1 cellular context compared by ENCODE assay signal in the genomic region with DNA sequence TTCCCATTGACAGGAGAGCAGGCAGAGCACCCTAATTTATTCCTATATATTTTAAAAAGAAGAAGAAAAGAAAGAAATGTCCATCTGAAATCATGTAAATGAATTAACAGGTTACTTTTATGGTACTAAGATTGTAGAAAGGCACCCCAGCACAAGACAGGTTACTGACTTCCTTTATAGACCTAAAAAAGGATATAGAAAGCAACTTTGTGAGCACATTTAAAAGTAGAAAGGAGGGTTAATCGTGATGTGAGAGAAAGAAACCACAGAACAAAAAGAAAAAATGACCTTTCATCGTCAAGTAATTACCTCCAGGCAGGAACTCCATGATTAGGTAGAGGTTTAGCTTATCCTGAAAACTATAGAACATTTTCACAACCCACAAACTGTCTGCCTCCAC.
TF ChIP-seq lines count a peak whose summit lies in the region.

No MANE protein-coding gene starts in this region.

TF ChIP-seq in GM12878, 131 proteins besides CTCF, POLR2A, EP300 and RAD21:
- TF ChIP-seq NR2C1 (IDR thresholded peaks at IDR 0.05) (no peak), MTA2 (IDR thresholded peaks at IDR 0.05; ENCODE audit: low read depth) (no peak), PKNOX1 (IDR thresholded peaks at IDR 0.05) (no peak), ZNF24 (IDR thresholded peaks at IDR 0.05) (no peak), TARDBP (IDR thresholded peaks at IDR 0.05; ENCODE audit: borderline replicate concordance) (no peak), SMARCA5 (IDR thresholded peaks at IDR 0.05) (no peak), CBFB (IDR thresholded peaks at IDR 0.05; ENCODE audit: low read depth) (no peak), POLR2AphosphoS2 (IDR thresholded peaks at IDR 0.05; ENCODE audit: low read depth, low read length) (no peak), FOXM1 (IDR thresholded peaks at IDR 0.05; ENCODE audit: low read depth, low read length) (no peak), POU2F2 (IDR thresholded peaks at IDR 0.05; ENCODE audit: borderline replicate concordance, low read depth, low read length) (no peak), FOS (IDR thresholded peaks at IDR 0.05; ENCODE audit: borderline replicate concordance, extremely low read depth, insufficient read length) (no peak), NBN (IDR thresholded peaks at IDR 0.05) (no peak), IKZF2 (IDR thresholded peaks at IDR 0.05) (no peak), TCF7 (IDR thresholded peaks at IDR 0.05; ENCODE audit: borderline replicate concordance) (no peak)
- TF ChIP-seq, protein P1, sequence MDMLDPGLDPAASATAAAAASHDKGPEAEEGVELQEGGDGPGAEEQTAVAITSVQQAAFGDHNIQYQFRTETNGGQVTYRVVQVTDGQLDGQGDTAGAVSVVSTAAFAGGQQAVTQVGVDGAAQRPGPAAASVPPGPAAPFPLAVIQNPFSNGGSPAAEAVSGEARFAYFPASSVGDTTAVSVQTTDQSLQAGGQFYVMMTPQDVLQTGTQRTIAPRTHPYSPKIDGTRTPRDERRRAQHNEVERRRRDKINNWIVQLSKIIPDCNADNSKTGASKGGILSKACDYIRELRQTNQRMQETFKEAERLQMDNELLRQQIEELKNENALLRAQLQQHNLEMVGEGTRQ (IDR thresholded peaks at IDR 0.05; ENCODE audit: borderline replicate concordance, low read depth, low read length), result no peak
TF ChIP-seq in GM12878: peak in this region for 0.
